15 cellular contexts compared by ENCODE assay signal in the genomic region with DNA sequence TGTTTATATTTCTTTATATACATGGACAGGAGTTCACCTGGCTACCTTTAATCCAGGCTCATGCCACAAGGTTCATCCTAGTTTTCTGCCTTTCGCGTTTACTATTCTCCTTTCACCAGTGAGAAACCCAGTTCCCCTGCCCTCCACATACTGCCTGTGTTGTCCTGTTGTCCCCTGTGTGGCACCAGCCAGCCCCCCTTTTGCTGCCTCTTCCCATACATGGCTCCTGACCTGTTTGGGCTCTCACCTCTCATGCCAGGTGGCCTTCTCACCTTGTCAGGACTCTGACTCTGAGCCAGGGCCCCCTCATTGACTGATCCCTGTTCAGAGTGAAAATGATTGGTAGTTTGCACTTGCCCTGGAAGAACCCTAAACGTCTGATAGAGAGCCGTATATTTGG. TPM values are rescaled to one million over a fixed set of nuclear protein-coding genes. Genes with fewer than 3 reads are reported as not detected.
DNase-seq lines count a peak whose midpoint lies in the region; ATAC-seq and TF ChIP-seq lines count a peak whose summit lies in the region.
"Had no signal": no experiment of that assay in that cellular context is flagged by ENCODE, and none has a peak within 500 bp of the region (broad histone marks: within the 10 kb centered on the region; RNA-seq: fewer than 3 reads in every experiment).

No MANE protein-coding gene starts in this region.

- H3K4me3 Mint-ChIP-seq in activated T-helper 2 cell treated with anti-CD3 and anti-CD28 coated beads, Interferon-gamma antibody, Interleukin-2, Interleukin-4, amounts not matched to agents 10 μg/mL and 5 μg/mL and 100 μg/mL, durations not matched to agents 14 hours and 24 hours and 36 hours (ENCODE audit: low read depth): no peak overlapping the region
- H3K4me3 Mint-ChIP-seq in immature natural killer cell (peak overlapping the region in 1 of 5 donors; percentile 41), type B pancreatic cell (peak overlapping the region; percentile 14)
- H3K4me3 Mint-ChIP-seq: memory B cell; T-helper 2 cell treated with Interferon-gamma antibody and Interleukin-4, amounts not matched to agents 5 μg/mL and 100 μg/mL, for 36 hours had no signal

- WGBS in heart right ventricle, 2 donors: 71 to 80% methylated on average over 4 of the region's 4 CpGs

- no peak overlapping the region for H3K4me3 ChIP-seq in heart right ventricle
- H3K4me3 ChIP-seq: K562, pancreas had no signal

- ATAC-seq in heart right ventricle (no peak), GM21576 (IDR thresholded peaks at IDR 0.05; ENCODE audit: unreplicated experiment) (no peak)
- ATAC-seq: K562 had no signal

- H3K27ac Mint-ChIP-seq in activated T-helper 2 cell treated with anti-CD3 and anti-CD28 coated beads, Interferon-gamma antibody, Interleukin-2, Interleukin-4, amounts not matched to agents 10 μg/mL and 5 μg/mL and 100 μg/mL, durations not matched to agents 14 hours and 24 hours and 36 hours: peak overlapping the region; percentile 19
- H3K27ac Mint-ChIP-seq in immature natural killer cell (peak overlapping the region in 5 of 6 donors; percentile 4 to 65 (median 55)), type B pancreatic cell (no peak overlapping the region)
- H3K27ac Mint-ChIP-seq: memory B cell; T-helper 2 cell treated with Interferon-gamma antibody and Interleukin-4, amounts not matched to agents 5 μg/mL and 100 μg/mL, for 36 hours had no signal

- peaks cover 0 to 43% (median 29%) of the 10 kb centered on the region in 9 donors for H3K4me1 ChIP-seq in heart right ventricle

- H3K36me3 ChIP-seq in heart right ventricle: peaks cover 0 to 65% (median 16%) of the 10 kb centered on the region in 9 donors

- H3K27me3 ChIP-seq in heart right ventricle: peaks cover 0 to 10% (median 0%) of the 10 kb centered on the region in 7 donors
- H3K27me3 ChIP-seq: pancreas had no signal

- H3K4me1 Mint-ChIP-seq in activated T-helper 2 cell treated with anti-CD3 and anti-CD28 coated beads, Interferon-gamma antibody, Interleukin-2, Interleukin-4, amounts not matched to agents 10 μg/mL and 5 μg/mL and 100 μg/mL, durations not matched to agents 14 hours and 24 hours and 36 hours (ENCODE audit: low read depth): peaks cover 40% of the 10 kb centered on the region
- peaks cover 47 to 92% of the 10 kb centered on the region in 2 donors for H3K4me1 Mint-ChIP-seq in immature natural killer cell
- peaks cover 30% of the 10 kb centered on the region for H3K4me1 Mint-ChIP-seq in type B pancreatic cell (ENCODE audit: unreplicated experiment)

- peaks cover 82% of the 10 kb centered on the region for H3K36me3 Mint-ChIP-seq in activated T-helper 2 cell treated with anti-CD3 and anti-CD28 coated beads, Interferon-gamma antibody, Interleukin-2, Interleukin-4, amounts not matched to agents 10 μg/mL and 5 μg/mL and 100 μg/mL, durations not matched to agents 14 hours and 24 hours and 36 hours (ENCODE audit: low read depth)
- H3K36me3 Mint-ChIP-seq in immature natural killer cell (peaks cover 19 to 36% (median 23%) of the 10 kb centered on the region in 3 donors), type B pancreatic cell (peaks cover 15% of the 10 kb centered on the region)

- intact Hi-C loops in heart right ventricle (cut with DNase I): loop anchor here in 1 of 10 donors (10.0 kb wide), 1 partner anchor 46 kb away; no protein-coding TSS in a partner anchor
- intact Hi-C loops in cardiac septum (cut with DNase I): no loop called here
- intact Hi-C loops in activated T-helper 2 cell treated with anti-CD3 and anti-CD28 coated beads, Interferon-gamma antibody, Interleukin-2, Interleukin-4, amounts not matched to agents 10 μg/mL and 5 μg/mL and 100 μg/mL, durations not matched to agents 14 hours and 24 hours and 36 hours (cut with micrococcal nuclease): no loop called here

- H3K27ac ChIP-seq in heart right ventricle: peak overlapping the region; percentile 14 to 77 (median 67)

- TF ChIP-seq CTCF in heart right ventricle (IDR thresholded peaks at IDR 0.05): no peak
- TF ChIP-seq CTCF in type B pancreatic cell (conservative IDR thresholded peaks at IDR 0.05): no peak

- no peaks in the 10 kb centered on the region for H3K27me3 Mint-ChIP-seq in activated T-helper 2 cell treated with anti-CD3 and anti-CD28 coated beads, Interferon-gamma antibody, Interleukin-2, Interleukin-4, amounts not matched to agents 10 μg/mL and 5 μg/mL and 100 μg/mL, durations not matched to agents 14 hours and 24 hours and 36 hours (ENCODE audit: low read depth)
- H3K27me3 Mint-ChIP-seq in immature natural killer cell (ENCODE audit: low read depth in 3 of 3) (peaks cover 0 to 1% (median 0%) of the 10 kb centered on the region in 3 donors), type B pancreatic cell (no peaks in the 10 kb centered on the region)
- H3K27me3 Mint-ChIP-seq: memory B cell had no signal

- H3K9me3 ChIP-seq in heart right ventricle: no peaks in the 10 kb centered on the region
- H3K9me3 ChIP-seq: pancreas had no signal

- DNase-seq in heart right ventricle: no peak
- no peak for DNase-seq in cardiac septum (ENCODE audit: low spot score)
- DNase-seq in activated T-helper 2 cell treated with anti-CD3 and anti-CD28 coated beads, Interferon-gamma antibody, Interleukin-2, Interleukin-4, amounts not matched to agents 10 μg/mL and 5 μg/mL and 100 μg/mL, durations not matched to agents 14 hours and 24 hours and 36 hours (ENCODE audit: low spot score): no peak
- DNase-seq in immature natural killer cell: no peak
- no peak for DNase-seq in type B pancreatic cell (ENCODE audit: extremely low spot score, unreplicated experiment)
- DNase-seq in ecto neural progenitor cell (ENCODE audit: low spot score): no peak
- DNase-seq in epidermal melanocyte (ENCODE audit: insufficient read length, low spot score): no peak
- DNase-seq: NCI-H1417 treated with DMSO at 0.1 percent for 48 hours, NCI-H510A treated with DMSO at 0.1 percent for 48 hours, OCI-M1, pancreas had no signal

- H3K9me3 Mint-ChIP-seq in activated T-helper 2 cell treated with anti-CD3 and anti-CD28 coated beads, Interferon-gamma antibody, Interleukin-2, Interleukin-4, amounts not matched to agents 10 μg/mL and 5 μg/mL and 100 μg/mL, durations not matched to agents 14 hours and 24 hours and 36 hours: no peaks in the 10 kb centered on the region
- H3K9me3 Mint-ChIP-seq in immature natural killer cell: no peaks in the 10 kb centered on the region
- H3K9me3 Mint-ChIP-seq in type B pancreatic cell: no peaks in the 10 kb centered on the region
- H3K9me3 Mint-ChIP-seq: memory B cell; T-helper 2 cell treated with Interferon-gamma antibody and Interleukin-4, amounts not matched to agents 5 μg/mL and 100 μg/mL, for 36 hours had no signal

RNA-seq across cellular contexts. Expression of a gene that starts 13.6 kb away (rescaled TPM):
- total RNA-seq in heart right ventricle (10 to 100 TPM; 31.4 to 61.5 (median 51.2) TPM), cardiac septum (54.8 TPM), type B pancreatic cell (ENCODE audit: low replicate concordance) (22.3 and 34.4 TPM in 2 replicates)
- polyA plus RNA-seq in heart right ventricle (10 to 100 TPM; 32.0 to 41.9 TPM), immature natural killer cell (10 to 100 TPM; 30.3 to 53.8 (median 48.1) TPM)
- total RNA-seq in activated T-helper 2 cell treated with anti-CD3 and anti-CD28 coated beads, Interferon-gamma antibody, Interleukin-2, Interleukin-4, amounts not matched to agents 10 μg/mL and 5 μg/mL and 100 μg/mL, durations not matched to agents 14 hours and 24 hours and 36 hours: 36.3 and 37.4 TPM in 2 replicates
